ENCODE assay signal across 12 cellular contexts in the genomic region with DNA sequence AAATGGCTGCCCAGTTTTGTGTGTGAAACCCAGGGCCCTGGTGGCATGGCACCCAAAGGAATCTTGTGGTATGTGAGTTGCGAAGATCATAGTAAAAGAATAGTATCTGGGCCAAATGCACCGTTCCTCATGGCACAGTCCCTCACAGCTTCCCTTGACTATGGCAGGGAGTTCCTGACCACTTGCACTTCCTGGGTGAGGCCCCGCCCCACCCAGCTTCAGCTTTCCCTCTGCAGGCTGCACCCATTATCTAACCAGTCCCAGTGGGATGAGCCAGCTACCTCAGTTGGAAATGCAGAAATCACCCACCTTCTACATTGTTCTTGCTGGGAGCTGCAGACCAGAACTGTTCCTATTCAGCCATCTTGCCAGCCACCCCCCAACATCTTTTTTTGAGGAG.
"Had no signal": no experiment of that assay in that cellular context is flagged by ENCODE, and none has a peak within 500 bp of the region (broad histone marks: within the 10 kb centered on the region; RNA-seq: fewer than 3 reads in every experiment).

No MANE protein-coding gene starts in this region.

- H3K4me1 ChIP-seq: esophagus muscularis mucosa, gastroesophageal sphincter, sigmoid colon had no signal

- H3K36me3 ChIP-seq: esophagus muscularis mucosa, gastroesophageal sphincter, sigmoid colon had no signal

- DNase-seq: effector memory CD8-positive, alpha-beta T cell; glutamatergic neuron; islet precursor cell; natural killer cell; sigmoid colon; stimulated activated CD4-positive, alpha-beta T cell treated with anti-CD3 and anti-CD28 coated beads, Interleukin-12 subunit alpha, Interleukin-12 subunit beta, amount 100 ng/mL, for 4 hours; stimulated activated naive CD4-positive, alpha-beta T cell treated with Interleukin-2 at 50 U/mL for 16 hours; trophoblast cell had no signal

- ATAC-seq: effector memory CD8-positive, alpha-beta T cell; gastroesophageal sphincter; natural killer cell had no signal

- H3K27me3 ChIP-seq: esophagus muscularis mucosa, gastroesophageal sphincter, sigmoid colon had no signal

- H3K4me3 ChIP-seq: esophagus muscularis mucosa, gastroesophageal sphincter, sigmoid colon, skin epidermis had no signal

- H3K27ac ChIP-seq: epithelial cell of prostate, esophagus muscularis mucosa, gastroesophageal sphincter, sigmoid colon, skin epidermis had no signal

- H3K9me3 ChIP-seq: sigmoid colon had no signal
